Comparison of ENCODE assay signal across 1 cellular context in genomic region chr15:51132384-51133139, GRCh38.
A peak's percentile ranks its signal among the peaks of the same experiment; 100 is the strongest.
TF ChIP-seq lines count a peak whose summit lies in the region.

No MANE protein-coding gene starts in this region.

TF ChIP-seq in HepG2, 621 proteins besides CTCF, POLR2A, EP300 and RAD21 (continued from another document):
- TF ChIP-seq DBP (CRISPR knock-in tag; IDR thresholded peaks at IDR 0.05; ENCODE audit: not compliant biosample characterization) (no peak), ZNF672 (CRISPR knock-in tag; IDR thresholded peaks at IDR 0.05) (no peak), SMC3 (IDR thresholded peaks at IDR 0.05; ENCODE audit: low read length) (peak; percentile 78), ARNT2 (CRISPR knock-in tag; IDR thresholded peaks at IDR 0.05; ENCODE audit: low read depth) (peak; percentile 44; the same call in 1 of the 2 replicates), STAG1 (CRISPR knock-in tag; IDR thresholded peaks at IDR 0.05) (peak; percentile 55), ZSCAN25 (CRISPR knock-in tag; IDR thresholded peaks at IDR 0.05) (no peak), FOSL2 (CRISPR knock-in tag; IDR thresholded peaks at IDR 0.05) (peak; percentile 35; the same call in 1 of the 2 replicates), ZNF18 (CRISPR knock-in tag; IDR thresholded peaks at IDR 0.05; ENCODE audit: insufficient replicate concordance) (peak; percentile 35), ZFP62 (CRISPR knock-in tag; IDR thresholded peaks at IDR 0.05) (no peak), SATB2 (CRISPR knock-in tag; IDR thresholded peaks at IDR 0.05) (no peak), ZNF460 (CRISPR knock-in tag; IDR thresholded peaks at IDR 0.05; ENCODE audit: borderline replicate concordance) (no peak), ZBTB20 (CRISPR knock-in tag; IDR thresholded peaks at IDR 0.05; ENCODE audit: borderline replicate concordance, low read depth) (no peak), ZNF468 (CRISPR knock-in tag; IDR thresholded peaks at IDR 0.05) (no peak), ZNF614 (CRISPR knock-in tag; IDR thresholded peaks at IDR 0.05; ENCODE audit: borderline replicate concordance) (no peak), ZNF256 (CRISPR knock-in tag; conservative IDR thresholded peaks at IDR 0.05) (no peak), XRCC5 (optimal IDR thresholded peaks at IDR 0.05; ENCODE audit: low read length) (peak; percentile 58), ZNF564 (CRISPR knock-in tag; IDR thresholded peaks at IDR 0.05) (peak; percentile 74; the same call in 1 of the 2 replicates), TBL1XR1 (IDR thresholded peaks at IDR 0.05; ENCODE audit: borderline replicate concordance, low read length, partially characterized antibody) (peak; percentile 23)
- TF ChIP-seq, protein P1, sequence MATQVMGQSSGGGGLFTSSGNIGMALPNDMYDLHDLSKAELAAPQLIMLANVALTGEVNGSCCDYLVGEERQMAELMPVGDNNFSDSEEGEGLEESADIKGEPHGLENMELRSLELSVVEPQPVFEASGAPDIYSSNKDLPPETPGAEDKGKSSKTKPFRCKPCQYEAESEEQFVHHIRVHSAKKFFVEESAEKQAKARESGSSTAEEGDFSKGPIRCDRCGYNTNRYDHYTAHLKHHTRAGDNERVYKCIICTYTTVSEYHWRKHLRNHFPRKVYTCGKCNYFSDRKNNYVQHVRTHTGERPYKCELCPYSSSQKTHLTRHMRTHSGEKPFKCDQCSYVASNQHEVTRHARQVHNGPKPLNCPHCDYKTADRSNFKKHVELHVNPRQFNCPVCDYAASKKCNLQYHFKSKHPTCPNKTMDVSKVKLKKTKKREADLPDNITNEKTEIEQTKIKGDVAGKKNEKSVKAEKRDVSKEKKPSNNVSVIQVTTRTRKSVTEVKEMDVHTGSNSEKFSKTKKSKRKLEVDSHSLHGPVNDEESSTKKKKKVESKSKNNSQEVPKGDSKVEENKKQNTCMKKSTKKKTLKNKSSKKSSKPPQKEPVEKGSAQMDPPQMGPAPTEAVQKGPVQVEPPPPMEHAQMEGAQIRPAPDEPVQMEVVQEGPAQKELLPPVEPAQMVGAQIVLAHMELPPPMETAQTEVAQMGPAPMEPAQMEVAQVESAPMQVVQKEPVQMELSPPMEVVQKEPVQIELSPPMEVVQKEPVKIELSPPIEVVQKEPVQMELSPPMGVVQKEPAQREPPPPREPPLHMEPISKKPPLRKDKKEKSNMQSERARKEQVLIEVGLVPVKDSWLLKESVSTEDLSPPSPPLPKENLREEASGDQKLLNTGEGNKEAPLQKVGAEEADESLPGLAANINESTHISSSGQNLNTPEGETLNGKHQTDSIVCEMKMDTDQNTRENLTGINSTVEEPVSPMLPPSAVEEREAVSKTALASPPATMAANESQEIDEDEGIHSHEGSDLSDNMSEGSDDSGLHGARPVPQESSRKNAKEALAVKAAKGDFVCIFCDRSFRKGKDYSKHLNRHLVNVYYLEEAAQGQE (IDR thresholded peaks at IDR 0.05; ENCODE audit: borderline replicate concordance in 1 of 2, low read depth in 1 of 2, low read length in 2 of 2) = no peak
- TF ChIP-seq, protein P2, sequence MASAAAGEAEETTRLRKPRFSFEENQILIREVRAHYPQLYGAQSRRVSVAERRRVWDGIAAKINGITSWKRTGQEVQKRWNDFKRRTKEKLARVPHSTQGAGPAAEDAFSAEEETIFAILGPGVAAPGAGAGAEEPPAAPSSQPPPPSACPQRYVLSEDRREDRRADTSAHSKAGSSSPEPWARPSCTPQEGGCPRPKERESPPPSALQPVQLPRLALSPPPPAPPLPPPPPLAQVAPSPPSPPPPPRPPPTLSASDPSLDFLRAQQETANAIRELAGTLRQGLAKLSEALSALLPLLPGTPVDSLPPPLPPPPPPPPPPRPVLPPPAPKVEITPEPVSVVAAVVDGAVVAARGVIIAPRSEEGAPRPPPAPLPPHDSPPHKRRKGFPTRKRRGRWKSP (CRISPR knock-in tag; IDR thresholded peaks at IDR 0.05) = no peak
TF ChIP-seq in HepG2: peak in this region for 8.
